ENCODE assay signal across 13 cellular contexts in the genomic region with DNA sequence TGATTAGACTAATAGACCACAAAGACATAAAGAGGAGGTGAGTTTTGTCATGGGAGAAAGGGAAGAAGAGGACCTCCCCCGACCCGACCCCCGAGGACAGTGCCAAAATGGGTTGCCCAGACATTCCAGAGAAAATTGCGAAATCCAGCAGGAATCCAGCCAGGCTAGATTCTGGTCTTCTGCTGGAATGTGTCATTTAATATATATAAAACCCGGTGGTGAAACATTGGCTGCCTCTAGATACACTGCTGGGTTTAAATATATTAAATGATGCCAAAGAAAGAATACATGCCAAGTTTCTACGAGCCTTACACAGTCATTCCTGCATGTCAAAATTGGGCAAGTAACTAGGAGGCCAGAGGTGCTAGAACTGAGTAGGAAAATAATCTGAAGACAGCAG. TPM values are rescaled to one million over a fixed set of nuclear protein-coding genes. Genes with fewer than 3 reads are reported as not detected.
DNase-seq lines count a peak whose midpoint lies in the region; TF ChIP-seq lines count a peak whose summit lies in the region.
"Had no signal": no experiment of that assay in that cellular context is flagged by ENCODE, and none has a peak within 500 bp of the region (broad histone marks: within the 10 kb centered on the region; RNA-seq: fewer than 3 reads in every experiment).

No MANE protein-coding gene starts in this region.

- peaks cover 27% of the 10 kb centered on the region for H3K4me1 Mint-ChIP-seq in chondrocyte (ENCODE audit: low read depth)

- DNase-seq in AG09319 (ENCODE audit: extremely low read depth, low read depth) (peak; percentile 14), HT1080 (ENCODE audit: low read depth) (peak; percentile 27), chondrocyte (ENCODE audit: low spot score) (no peak), left kidney (ENCODE audit: low read depth, low spot score) (peak; percentile 24), NCI-H1048 (lab: John Stamatoyannopoulos, UW) (no peak), amniotic stem cell (lab: John Stamatoyannopoulos, UW) (no peak), posterior cingulate gyrus (no peak), nucleus accumbens (lab: John Stamatoyannopoulos, UW) (no peak)
- DNase-seq: C1 segment of cervical spinal cord; effector memory CD8-positive, alpha-beta T cell; naive B cell; spleen; uterus had no signal

- intact Hi-C loops in posterior cingulate gyrus (cut with DNase I): no loop called here

- no peak overlapping the region for H3K4me3 Mint-ChIP-seq in chondrocyte (ENCODE audit: unreplicated experiment)
- H3K4me3 Mint-ChIP-seq: effector memory CD8-positive, alpha-beta T cell; naive B cell had no signal

- no peak for TF ChIP-seq CTCF in AG09319 (IDR thresholded peaks at IDR 0.05; ENCODE audit: low read depth, low read length)
- no peak for TF ChIP-seq CTCF in chondrocyte (IDR thresholded peaks at IDR 0.05)

- H3K9me3 Mint-ChIP-seq in chondrocyte (ENCODE audit: low read depth): no peaks in the 10 kb centered on the region
- H3K9me3 Mint-ChIP-seq: effector memory CD8-positive, alpha-beta T cell; naive B cell had no signal

- no peaks in the 10 kb centered on the region for H3K36me3 Mint-ChIP-seq in chondrocyte (ENCODE audit: low read depth)
- H3K36me3 Mint-ChIP-seq: naive B cell had no signal

- H3K27me3 Mint-ChIP-seq in chondrocyte (ENCODE audit: low read depth): no peaks in the 10 kb centered on the region

- peak overlapping the region; percentile 74 for H3K27ac Mint-ChIP-seq in chondrocyte (ENCODE audit: unreplicated experiment)
- H3K27ac Mint-ChIP-seq: effector memory CD8-positive, alpha-beta T cell; naive B cell had no signal

RNA-seq across cellular contexts. Expression of gene SPESP1, which starts 45.3 kb away (rescaled TPM):
- total RNA-seq in HT1080 (2014; rRNA removed; shearing (Covaris generic)): not detected in 2 replicates
- not detected in 2 replicates for polyA plus RNA-seq in HT1080 (2015; cell fraction: cytosol; rRNA removed)
- polyA plus RNA-seq in HT1080 (2015; cell fraction: nucleus; rRNA removed): not detected in 2 replicates
- total RNA-seq in chondrocyte: not detected in 3 replicates

Comparison
In these comparisons a context has a peak if more than half of its experiments do, and no peak if none do; other contexts are left out.
1. DNase-seq: peak in AG09319 (single experiment), HT1080 (single experiment) and left kidney (single experiment); none in chondrocyte (single experiment), NCI-H1048 (single experiment), amniotic stem cell (single experiment), posterior cingulate gyrus (0 of 10) and nucleus accumbens (0 of 56).